In the genomic region with DNA sequence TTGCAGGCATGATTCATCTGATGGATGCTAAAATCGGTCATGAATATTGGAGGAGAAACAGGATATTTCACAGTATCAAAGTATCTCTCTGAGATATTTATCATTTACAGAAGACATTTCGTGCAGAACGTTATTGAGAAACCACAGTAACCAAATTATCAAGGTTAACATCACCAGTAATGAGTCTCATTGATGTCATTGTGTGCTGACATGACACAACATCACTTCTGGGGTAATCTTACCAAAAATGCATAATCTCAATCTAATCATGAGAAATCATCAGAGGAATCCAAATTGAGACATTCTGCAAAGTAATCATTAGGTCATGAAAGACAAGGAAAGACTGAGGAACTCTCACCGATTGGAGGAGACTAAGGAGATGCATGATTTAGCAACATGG, we compare ENCODE assay signal across 18 cellular contexts. TPM values are rescaled to one million over a fixed set of nuclear protein-coding genes. Genes with fewer than 3 reads are reported as not detected.
DNase-seq lines count a peak whose midpoint lies in the region; ATAC-seq, FAIRE-seq and TF ChIP-seq lines count a peak whose summit lies in the region.
"Had no signal": no experiment of that assay in that cellular context is flagged by ENCODE, and none has a peak within 500 bp of the region (broad histone marks: within the 10 kb centered on the region; RNA-seq: fewer than 3 reads in every experiment).

No MANE protein-coding gene starts in this region.

- peaks cover 9 to 17% of the 10 kb centered on the region in 2 experiments; a peak in 4 of 5 replicates for H3K27me3 ChIP-seq in K562 (ENCODE audit: control insufficient read depth in 2 of 2, insufficient read depth in 2 of 2, low read length in 2 of 2)

- no peaks in the 10 kb centered on the region for H3K4me1 ChIP-seq in K562 (replicated peaks in 1 of 2; ENCODE audit: control insufficient read depth in 2 of 2, insufficient read depth in 2 of 2, low read length in 2 of 2)
- H3K4me1 ChIP-seq: Caco-2 had no signal

- ATAC-seq in T-helper 17 cell = no peak
- ATAC-seq in K562 = no peak
- ATAC-seq in activated T-helper 17 cell treated with anti-CD3 and anti-CD28 coated beads, Interleukin-2, amount 50 U/mL, for 72 hours (replicated peaks) = no peak
- ATAC-seq: GM23338, HCT116 had no signal

- no peak overlapping the region for H3K27ac Mint-ChIP-seq in T-helper 17 cell
- H3K27ac Mint-ChIP-seq in activated T-helper 17 cell treated with anti-CD3 and anti-CD28 coated beads, Interleukin-2, amount 50 U/mL, for 72 hours = no peak overlapping the region
- H3K27ac Mint-ChIP-seq: CD4-positive, alpha-beta memory T cell; GM23338; H9 had no signal

- H2AFZ ChIP-seq in K562 (ENCODE audit: low read depth, low read length) = no peak overlapping the region
- H2AFZ ChIP-seq: GM23338 had no signal

- H3K4me3 Mint-ChIP-seq in T-helper 17 cell = peak overlapping the region; percentile 28
- H3K4me3 Mint-ChIP-seq in activated T-helper 17 cell treated with anti-CD3 and anti-CD28 coated beads, Interleukin-2, amount 50 U/mL, for 72 hours = no peak overlapping the region
- H3K4me3 Mint-ChIP-seq: CD4-positive, alpha-beta memory T cell; GM23338; H9 had no signal

- H3K9me1 ChIP-seq in K562 (ENCODE audit: control insufficient read depth, insufficient read depth, low read length) = no peaks in the 10 kb centered on the region

- peaks cover 2% of the 10 kb centered on the region for H3K36me3 Mint-ChIP-seq in T-helper 17 cell (ENCODE audit: low read depth)
- H3K36me3 Mint-ChIP-seq in activated T-helper 17 cell treated with anti-CD3 and anti-CD28 coated beads, Interleukin-2, amount 50 U/mL, for 72 hours (ENCODE audit: low read depth) = no peaks in the 10 kb centered on the region
- H3K36me3 Mint-ChIP-seq: CD4-positive, alpha-beta memory T cell had no signal

- no peak for TF ChIP-seq CTCF in D721Med (IDR thresholded peaks at IDR 0.05; ENCODE audit: insufficient read depth, missing control alignments)
- TF ChIP-seq CTCF in K562 (IDR thresholded peaks at IDR 0.05 in 2 of 3, conservative IDR thresholded peaks at IDR 0.05 in 1 of 3; ENCODE audit: insufficient read depth in 2 of 3, low read depth in 1 of 3, low read length in 3 of 3) = no peak
- TF ChIP-seq CTCF in foreskin fibroblast (IDR thresholded peaks at IDR 0.05; ENCODE audit: low read depth, low read length) = no peak

- BruUV-seq in K562 (replicated peaks; lab: Mats Ljungman, UMichigan) = no TSS peak

- TF ChIP-seq EP300 in K562 (IDR thresholded peaks at IDR 0.05; ENCODE audit: low read length) = no peak

- peaks cover 3% of the 10 kb centered on the region for H3K4me1 Mint-ChIP-seq in T-helper 17 cell
- no peaks in the 10 kb centered on the region for H3K4me1 Mint-ChIP-seq in activated T-helper 17 cell treated with anti-CD3 and anti-CD28 coated beads, Interleukin-2, amount 50 U/mL, for 72 hours
- H3K4me1 Mint-ChIP-seq: CD4-positive, alpha-beta memory T cell; GM23338; H9 had no signal

- CTCF ChIA-PET in K562 (lab: Yijun Ruan, JAX; ENCODE audit: low intra/inter-chr PET ratio) = no interaction called here

- no peak for TF ChIP-seq RAD21 in K562 (CRISPR knock-in tag; conservative IDR thresholded peaks at IDR 0.05 in 1 of 2, IDR thresholded peaks at IDR 0.05 in 1 of 2)

- H3K9me3 Mint-ChIP-seq in activated T-helper 17 cell treated with anti-CD3 and anti-CD28 coated beads, Interleukin-2, amount 50 U/mL, for 72 hours = no peaks in the 10 kb centered on the region
- H3K9me3 Mint-ChIP-seq: CD4-positive, alpha-beta memory T cell; GM23338; H9 had no signal

- DNase-seq in D721Med (ENCODE audit: insufficient read length, low spot score) (no peak), T-helper 17 cell (no peak), K562 (ENCODE audit: extremely low read depth in 1 of 4, low spot score in 3 of 4) (no peak), foreskin fibroblast (no peak), COR-L47 (lab: John Stamatoyannopoulos, UW) (no peak)
- DNase-seq: 8988T; C1 segment of cervical spinal cord; Caco-2; CD4-positive, alpha-beta memory T cell; DMS 273 treated with DMSO at 0.1 percent for 48 hours; DMS79; GF-D8; H9 had no signal

- H3K27me3 Mint-ChIP-seq in T-helper 17 cell = peaks cover 32% of the 10 kb centered on the region
- H3K27me3 Mint-ChIP-seq in activated T-helper 17 cell treated with anti-CD3 and anti-CD28 coated beads, Interleukin-2, amount 50 U/mL, for 72 hours = peaks cover 16% of the 10 kb centered on the region

- H3K9ac ChIP-seq in K562 (ENCODE audit: insufficient read depth in 1 of 2, low read depth in 2 of 2, low read length in 2 of 2) = no peak overlapping the region

- no peaks in the 10 kb centered on the region for H4K20me1 ChIP-seq in K562 (replicated peaks; ENCODE audit: control insufficient read depth, insufficient read depth, low read length)

- peak; percentile 29 for FAIRE-seq in D721Med (lab: Jason Lieb, UNC)
- FAIRE-seq in K562 (lab: Jason Lieb, UNC) = no peak
- FAIRE-seq: GM12891, GM18507 had no signal

- no peaks in the 10 kb centered on the region for H3K9me3 ChIP-seq in T-helper 17 cell (ENCODE audit: control insufficient read depth, low read length, poor library complexity, severe bottlenecking)
- H3K9me3 ChIP-seq in K562 (replicated peaks; ENCODE audit: control insufficient read depth, insufficient read depth, low read depth, low read length) = no peaks in the 10 kb centered on the region
- H3K9me3 ChIP-seq: Caco-2 had no signal

- no peak overlapping the region for H3K4me2 ChIP-seq in K562 (ENCODE audit: insufficient read depth, low read length)
- H3K4me2 ChIP-seq: GM23338 had no signal

- POLR2A ChIA-PET in K562 (lab: Yijun Ruan, JAX) = interaction anchor here (0.6 kb wide), 1 partner anchor 63 kb away, joined by 3 read pairs; no protein-coding TSS in a partner anchor

- no peaks in the 10 kb centered on the region for H3K79me2 ChIP-seq in K562 (ENCODE audit: control insufficient read depth, insufficient read depth, low read length)

- no peaks in the 10 kb centered on the region for H3K36me3 ChIP-seq in K562 (ENCODE audit: control insufficient read depth, insufficient read depth, low read length)

- no peak for TF ChIP-seq POLR2A in K562 (conservative IDR thresholded peaks at IDR 0.05)

- H3K4me3 ChIP-seq in K562 (no peak overlapping the region), foreskin fibroblast (ENCODE audit: low read depth in 1 of 2, low read length in 2 of 2) (no peak overlapping the region)
- H3K4me3 ChIP-seq: GM23338 had no signal

- WGBS in K562 (ENCODE audit: insufficient coverage, low coverage, missing lambda C conversion rate) = 3% methylated on average over 4 of the region's 4 CpGs

- in situ Hi-C loops in K562 (cut with MboI) = loop anchor here (25.0 kb wide), 1 partner anchor 1038 kb away; no protein-coding TSS in a partner anchor

- intact Hi-C loops in K562 (cut with micrococcal nuclease) = no loop called here

- no peak overlapping the region for H3K27ac ChIP-seq in K562 (ENCODE audit: extremely low read depth, low read depth, low read length)

TF ChIP-seq in K562, 482 proteins besides CTCF, POLR2A, EP300 and RAD21 (continues in another document):
- TF ChIP-seq CREM (IDR thresholded peaks at IDR 0.05; ENCODE audit: low read depth) = no peak
- peak; percentile 54 for TF ChIP-seq MAFK (IDR thresholded peaks at IDR 0.05; ENCODE audit: low read length)
- TF ChIP-seq HDAC2 (IDR thresholded peaks at IDR 0.05) = no peak
- TF ChIP-seq ZNF316 (IDR thresholded peaks at IDR 0.05) = peak; percentile 85
- no peak for TF ChIP-seq ZC3H8 (IDR thresholded peaks at IDR 0.05)

RNA-seq across cellular contexts. Expression of a gene that starts 42.7 kb away (rescaled TPM):
- total RNA-seq in T-helper 17 cell (10 to 100 TPM; 11.8 to 16.9 TPM), K562 (2014; rRNA removed) (22.7 and 27.6 TPM in 2 replicates), K562 (2014; rRNA removed; fragmentation: Illumina TruSeq; extraction: Trizol) (42.6 and 45.2 TPM in 2 replicates), K562 (2015; rRNA removed; fragmentation: Illumina TruSeq; extraction: Trizol) (36.5 and 39.3 TPM in 2 replicates), K562 (2021) (38.2 and 40.7 TPM in 2 replicates)
- total RNA-seq in K562 (2011; cell fraction: chromatin; rRNA removed; ENCODE audit: low replicate concordance) = 24.7 and 55.1 TPM in 2 replicates
- total RNA-seq in K562 (2011; cell fraction: nucleolus; rRNA removed) = 13.5 and 17.8 TPM in 2 replicates
- total RNA-seq in K562 (2011; cell fraction: nucleoplasm; rRNA removed) = 22.7 and 34.7 TPM in 2 replicates
- polyA plus RNA-seq in K562 (2011; rRNA removed) (37.7 and 56.7 TPM in 2 replicates), K562 (2014; fragmentation: Illumina TruSeq; extraction: Trizol) (38.5 and 49.7 TPM in 2 replicates), K562 (2014; fragmentation: Nextera tagmentation; extraction: Ambion mirVana) (10 to 100 TPM; 32.1 to 35.3 TPM), K562 (2014; rRNA removed) (27.5 and 30.0 TPM in 2 replicates)
- polyA plus RNA-seq in K562 (2011; cell fraction: cytosol; rRNA removed) = 25.3 and 32.6 TPM in 2 replicates
- polyA plus RNA-seq in K562 (2011; cell fraction: nucleus; rRNA removed) = 10.5 and 14.5 TPM in 2 replicates
- polyA plus RNA-seq in K562 (2012) = 21.9 and 25.8 TPM in 2 replicates
- 49.1 and 54.9 TPM in 2 replicates for polyA minus RNA-seq in K562 (2011; rRNA and poly(A)+ RNA removed)
- 13.6 and 21.8 TPM in 2 replicates for polyA minus RNA-seq in K562 (2011; cell fraction: cytosol; rRNA and poly(A)+ RNA removed)
- 22.0 and 22.2 TPM in 2 replicates for polyA minus RNA-seq in K562 (2011; cell fraction: nucleus; rRNA and poly(A)+ RNA removed)
- 10 to 100 TPM; 14.1 to 21.7 TPM for total RNA-seq in activated T-helper 17 cell treated with anti-CD3 and anti-CD28 coated beads, Interleukin-2, amount 50 U/mL, for 72 hours

RNA-seq across cellular contexts. Expression of a gene that starts 42.9 kb away (rescaled TPM):
- total RNA-seq in T-helper 17 cell = 10 to 100 TPM; 45.6 to 57.4 TPM
- 199 and 361 TPM in 2 replicates for total RNA-seq in K562 (2011; cell fraction: chromatin; rRNA removed; ENCODE audit: low replicate concordance)
- total RNA-seq in K562 (2011; cell fraction: nucleolus; rRNA removed) = 84.9 and 101 TPM in 2 replicates
- total RNA-seq in K562 (2011; cell fraction: nucleoplasm; rRNA removed) = 121 and 152 TPM in 2 replicates
- total RNA-seq in K562 (2014; rRNA removed) = 74.3 and 75.7 TPM in 2 replicates
- 56.5 and 59.7 TPM in 2 replicates for total RNA-seq in K562 (2014; rRNA removed; fragmentation: Illumina TruSeq; extraction: Trizol)
- total RNA-seq in K562 (2015; rRNA removed; fragmentation: Illumina TruSeq; extraction: Trizol) = 52.8 and 61.4 TPM in 2 replicates
- total RNA-seq in K562 (2021) = 96.7 and 109 TPM in 2 replicates
- 68.9 and 75.6 TPM in 2 replicates for polyA plus RNA-seq in K562 (2011; rRNA removed)
- 38.4 and 56.0 TPM in 2 replicates for polyA plus RNA-seq in K562 (2011; cell fraction: cytosol; rRNA removed)
- 154 and 159 TPM in 2 replicates for polyA plus RNA-seq in K562 (2011; cell fraction: nucleus; rRNA removed)
- 41.7 and 67.6 TPM in 2 replicates for polyA plus RNA-seq in K562 (2012)
- 59.7 and 71.6 TPM in 2 replicates for polyA plus RNA-seq in K562 (2014; fragmentation: Illumina TruSeq; extraction: Trizol)
- polyA plus RNA-seq in K562 (2014; fragmentation: Nextera tagmentation; extraction: Ambion mirVana) = 10 to 100 TPM; 52.5 to 60.7 TPM
- polyA plus RNA-seq in K562 (2014; rRNA removed) = 62.8 and 96.5 TPM in 2 replicates
- polyA minus RNA-seq in K562 (2011; rRNA and poly(A)+ RNA removed) = 290 and 310 TPM in 2 replicates
- 46.4 and 69.8 TPM in 2 replicates for polyA minus RNA-seq in K562 (2011; cell fraction: cytosol; rRNA and poly(A)+ RNA removed)
- polyA minus RNA-seq in K562 (2011; cell fraction: nucleus; rRNA and poly(A)+ RNA removed) = 98.0 and 140 TPM in 2 replicates
- total RNA-seq in activated T-helper 17 cell treated with anti-CD3 and anti-CD28 coated beads, Interleukin-2, amount 50 U/mL, for 72 hours = 10 to 100 TPM; 56.6 to 81.0 TPM
